Comparison of ENCODE assay signal across 20 cellular contexts in genomic region chr5:119158144-119158543, GRCh38.
"Had no signal": no experiment of that assay in that cellular context is flagged by ENCODE, and none has a peak within 500 bp of the region (broad histone marks: within the 10 kb centered on the region; RNA-seq: fewer than 3 reads in every experiment).

No MANE protein-coding gene starts in this region.

- DNase-seq: IMR-90, MV-4-11, NCI-H1048, NCI-H1105, NCI-H1417, NCI-H1436 treated with DMSO at 0.1 percent for 48 hours, NCI-H1694, NCI-H187 treated with DMSO at 0.1 percent for 48 hours, NCI-H2029 treated with DMSO at 0.1 percent for 48 hours, NCI-H2171 treated with DMSO at 0.1 percent for 48 hours, NCI-H2227 treated with DMSO at 0.1 percent for 48 hours, NCI-H446, NCI-H510A, NCI-H524 treated with DMSO at 0.1 percent for 48 hours, NCI-H69, NCI-H774, Right ventricle myocardium superior, RPMI8226, SIG-M5 had no signal

- ATAC-seq: HepG2 had no signal
